ENCODE assay signal across 8 cellular contexts in genomic region chr7:121395961-121396757, GRCh38. TPM values are rescaled to one million over a fixed set of nuclear protein-coding genes. Genes with fewer than 3 reads are reported as not detected.
DNase-seq lines count a peak whose midpoint lies in the region; ATAC-seq and TF ChIP-seq lines count a peak whose summit lies in the region.

FAM3C (minus strand) TSS chr7:121396308; CDS start chr7:121382969, 13,339 bp downstream.

- peaks cover 51% of the 10 kb centered on the region for H3K4me1 Mint-ChIP-seq in activated T-helper 1 cell treated with anti-CD3 and anti-CD28 coated beads, Interleukin-12 subunit alpha, Interleukin-12 subunit beta, Interleukin-2, Interleukin-4 antibody, amounts not matched to agents 30 ng/mL and 10 ng/mL and 1 ng/mL, durations not matched to agents 14 hours and 24 hours and 36 hours (ENCODE audit: low read depth)
- H3K4me1 Mint-ChIP-seq in naive thymus-derived CD8-positive, alpha-beta T cell: peaks cover 9 to 40% (median 24%) of the 10 kb centered on the region in 4 donors

- H2AFZ ChIP-seq in DND-41 (ENCODE audit: low read depth, low read length) (peak within 1 kb of the TSS; percentile 87), fibroblast of lung (ENCODE audit: low read length) (peak within 1 kb of the TSS; percentile 69)

- H3K79me2 ChIP-seq in DND-41 (ENCODE audit: insufficient read depth, low read length): peaks cover 44% of the 10 kb centered on the region
- peaks cover 40% of the 10 kb centered on the region for H3K79me2 ChIP-seq in fibroblast of lung (ENCODE audit: control insufficient read depth, insufficient read depth, low read length)

- peaks cover 9% of the 10 kb centered on the region; the same call in 1 of the 2 replicates for H3K36me3 ChIP-seq in DND-41 (ENCODE audit: insufficient read depth, low read length)
- peaks cover 0 to 6% (median 0%) of the 10 kb centered on the region in 3 donors for H3K36me3 ChIP-seq in Peyer's patch
- H3K36me3 ChIP-seq in fibroblast of lung (ENCODE audit: control insufficient read depth, insufficient read depth, low read length): no peaks in the 10 kb centered on the region

- peaks cover 28% of the 10 kb centered on the region for H3K4me1 ChIP-seq in DND-41 (ENCODE audit: insufficient read depth, low read length)
- H3K4me1 ChIP-seq in Peyer's patch: no peaks in the 10 kb centered on the region
- peaks cover 2% of the 10 kb centered on the region for H3K4me1 ChIP-seq in fibroblast of lung (ENCODE audit: control insufficient read depth, extremely low read depth, insufficient read depth, low read length)

- peak; percentile 83 for TF ChIP-seq CTCF in DND-41 (IDR thresholded peaks at IDR 0.05; ENCODE audit: borderline replicate concordance, extremely low read depth, low read length, poor library complexity, severe bottlenecking)
- TF ChIP-seq CTCF in Peyer's patch (IDR thresholded peaks at IDR 0.05): peak; percentile 92 to 99 (median 98)
- peak; percentile 26 to 80 for TF ChIP-seq CTCF in fibroblast of lung (conservative IDR thresholded peaks at IDR 0.05 in 1 of 2, IDR thresholded peaks at IDR 0.05 in 1 of 2; ENCODE audit: low read depth in 1 of 2, low read length in 2 of 2)

- H4K20me1 ChIP-seq in DND-41 (ENCODE audit: insufficient read depth, low read length): no peaks in the 10 kb centered on the region; the same call in 1 of the 2 replicates
- no peaks in the 10 kb centered on the region for H4K20me1 ChIP-seq in fibroblast of lung (ENCODE audit: control insufficient read depth, extremely low read depth, insufficient read depth, low read length)

- H3K27ac ChIP-seq in DND-41 (ENCODE audit: low read length): peak within 1 kb of the TSS; percentile 65
- H3K27ac ChIP-seq in Peyer's patch: peak within 1 kb of the TSS; percentile 86 to 96 (median 92)
- peak within 1 kb of the TSS; percentile 66 for H3K27ac ChIP-seq in fibroblast of lung (ENCODE audit: insufficient read depth, low read length)

- H3K4me3 ChIP-seq in DND-41 (ENCODE audit: low read depth in 1 of 2, low read length in 2 of 2) (peak within 1 kb of the TSS; percentile 78 to 93), Peyer's patch (peak within 1 kb of the TSS; percentile 84 to 99 (median 92)), fibroblast of lung (replicated peaks in 1 of 4; ENCODE audit: control extremely low read depth in 1 of 4, insufficient read depth in 1 of 4, low read depth in 3 of 4, low read length in 4 of 4) (peak within 1 kb of the TSS; percentile 78 to 91 (median 86))

- intact Hi-C loops in activated T-helper 1 cell treated with anti-CD3 and anti-CD28 coated beads, Interleukin-12 subunit alpha, Interleukin-12 subunit beta, Interleukin-2, Interleukin-4 antibody, amounts not matched to agents 30 ng/mL and 10 ng/mL and 1 ng/mL, durations not matched to agents 14 hours and 24 hours and 36 hours (cut with micrococcal nuclease): loop anchor here (1.0 to 2.0 kb wide), 9 partner anchors 11 to 446 kb away; partner anchors contain the start of gene ING3

- H3K9me3 Mint-ChIP-seq in activated T-helper 1 cell treated with anti-CD3 and anti-CD28 coated beads, Interleukin-12 subunit alpha, Interleukin-12 subunit beta, Interleukin-2, Interleukin-4 antibody, amounts not matched to agents 30 ng/mL and 10 ng/mL and 1 ng/mL, durations not matched to agents 14 hours and 24 hours and 36 hours: peaks cover 9% of the 10 kb centered on the region
- peaks cover 0 to 3% (median 0%) of the 10 kb centered on the region in 9 donors for H3K9me3 Mint-ChIP-seq in naive thymus-derived CD8-positive, alpha-beta T cell

- H3K4me2 ChIP-seq in DND-41 (ENCODE audit: insufficient read depth, low read length): peak within 1 kb of the TSS; percentile 78
- peak within 1 kb of the TSS; percentile 69 for H3K4me2 ChIP-seq in fibroblast of lung (ENCODE audit: extremely low read depth, insufficient read depth, low read length)

- DNase-seq in DND-41: peak; percentile 83
- DNase-seq in KG1 (lab: John Stamatoyannopoulos, UW): peak; percentile 78
- peak; percentile 84 to 94 (median 92) for DNase-seq in Peyer's patch
- DNase-seq in activated T-helper 1 cell treated with anti-CD3 and anti-CD28 coated beads, Interleukin-12 subunit alpha, Interleukin-12 subunit beta, Interleukin-2, Interleukin-4 antibody, amounts not matched to agents 30 ng/mL and 10 ng/mL and 1 ng/mL, durations not matched to agents 14 hours and 24 hours and 36 hours (ENCODE audit: low spot score): peak; percentile 83
- peak; percentile 89 for DNase-seq in fibroblast of lung (ENCODE audit: low read depth in 2 of 2)
- peak; percentile 51 to 79 (median 75) for DNase-seq in naive thymus-derived CD8-positive, alpha-beta T cell
- DNase-seq in stimulated activated naive CD4-positive, alpha-beta T cell (lab: John Stamatoyannopoulos, UW): peak; percentile 43 to 69 (median 60)

- peak within 1 kb of the TSS; percentile 88 for H3K4me3 Mint-ChIP-seq in activated T-helper 1 cell treated with anti-CD3 and anti-CD28 coated beads, Interleukin-12 subunit alpha, Interleukin-12 subunit beta, Interleukin-2, Interleukin-4 antibody, amounts not matched to agents 30 ng/mL and 10 ng/mL and 1 ng/mL, durations not matched to agents 14 hours and 24 hours and 36 hours
- peak within 1 kb of the TSS; percentile 80 to 94 (median 88) for H3K4me3 Mint-ChIP-seq in naive thymus-derived CD8-positive, alpha-beta T cell

- peak; percentile 88 for ATAC-seq in DND-41 (ENCODE audit: insufficient read depth, low read depth)
- peak; percentile 81 for ATAC-seq in GM21723 (IDR thresholded peaks at IDR 0.05; ENCODE audit: unreplicated experiment)
- peak; percentile 79 to 80 for ATAC-seq in naive thymus-derived CD8-positive, alpha-beta T cell

- H3K36me3 Mint-ChIP-seq in activated T-helper 1 cell treated with anti-CD3 and anti-CD28 coated beads, Interleukin-12 subunit alpha, Interleukin-12 subunit beta, Interleukin-2, Interleukin-4 antibody, amounts not matched to agents 30 ng/mL and 10 ng/mL and 1 ng/mL, durations not matched to agents 14 hours and 24 hours and 36 hours (ENCODE audit: low read depth): peaks cover 26% of the 10 kb centered on the region
- peaks cover 4% of the 10 kb centered on the region in 3 donors for H3K36me3 Mint-ChIP-seq in naive thymus-derived CD8-positive, alpha-beta T cell

- POLR2A ChIA-PET in naive thymus-derived CD8-positive, alpha-beta T cell (lab: Charles Lee): interaction anchor here (0.5 to 2.3 kb wide), 10 partner anchors 10 to 446 kb away, joined by 3 to 14 read pairs (median 4); partner anchors contain the start of gene ING3

- H3K27ac Mint-ChIP-seq in activated T-helper 1 cell treated with anti-CD3 and anti-CD28 coated beads, Interleukin-12 subunit alpha, Interleukin-12 subunit beta, Interleukin-2, Interleukin-4 antibody, amounts not matched to agents 30 ng/mL and 10 ng/mL and 1 ng/mL, durations not matched to agents 14 hours and 24 hours and 36 hours: peak within 1 kb of the TSS; percentile 95
- H3K27ac Mint-ChIP-seq in naive thymus-derived CD8-positive, alpha-beta T cell: peak within 1 kb of the TSS; percentile 73 to 92 (median 88)

- no peaks in the 10 kb centered on the region for H3K27me3 Mint-ChIP-seq in activated T-helper 1 cell treated with anti-CD3 and anti-CD28 coated beads, Interleukin-12 subunit alpha, Interleukin-12 subunit beta, Interleukin-2, Interleukin-4 antibody, amounts not matched to agents 30 ng/mL and 10 ng/mL and 1 ng/mL, durations not matched to agents 14 hours and 24 hours and 36 hours (ENCODE audit: insufficient read depth)
- H3K27me3 Mint-ChIP-seq in naive thymus-derived CD8-positive, alpha-beta T cell: no peaks in the 10 kb centered on the region

- H3K9me3 ChIP-seq in DND-41 (ENCODE audit: insufficient read depth, low read length, severe bottlenecking) (no peaks in the 10 kb centered on the region), Peyer's patch (no peaks in the 10 kb centered on the region), fibroblast of lung (ENCODE audit: control insufficient read depth, insufficient read depth, low read depth, low read length) (no peaks in the 10 kb centered on the region)

- H3K9ac ChIP-seq in DND-41 (ENCODE audit: low read depth, low read length) (peak within 1 kb of the TSS; percentile 84), fibroblast of lung (ENCODE audit: insufficient read depth, low read length) (peak within 1 kb of the TSS; percentile 74)

- H3K27me3 ChIP-seq in DND-41 (ENCODE audit: insufficient read depth, low read length, poor library complexity) (no peaks in the 10 kb centered on the region), Peyer's patch (no peaks in the 10 kb centered on the region), fibroblast of lung (ENCODE audit: control insufficient read depth, insufficient read depth, low read length) (no peaks in the 10 kb centered on the region)

- peak; percentile 90 to 94 for TF ChIP-seq POLR2A in Peyer's patch (IDR thresholded peaks at IDR 0.05)

RNA-seq across cellular contexts. Expression of gene FAM3C, which starts in this region (rescaled TPM):
- total RNA-seq in Peyer's patch (100 to 1,000 TPM in 3 of 4 donors, 10 to 100 TPM in 1; 20.6 to 204 (median 149) TPM), fibroblast of lung (21.6 and 26.3 TPM in 2 replicates)
- 103 and 114 TPM in 2 replicates for total RNA-seq in activated T-helper 1 cell treated with anti-CD3 and anti-CD28 coated beads, Interleukin-12 subunit alpha, Interleukin-12 subunit beta, Interleukin-2, Interleukin-4 antibody, amounts not matched to agents 30 ng/mL and 10 ng/mL and 1 ng/mL, durations not matched to agents 14 hours and 24 hours and 36 hours
- 51.4 and 60.8 TPM in 2 replicates for polyA plus RNA-seq in fibroblast of lung
- 47.7 and 52.0 TPM in 2 replicates for polyA plus RNA-seq in fibroblast of lung (2012)
- polyA minus RNA-seq in fibroblast of lung (ENCODE audit: low replicate concordance): not detected in 2 replicates
- total RNA-seq in naive thymus-derived CD8-positive, alpha-beta T cell: 10 to 100 TPM; 19.6 to 20.6 TPM
- 10 to 100 TPM in 2 of 3 donors, 1 to 10 TPM in 1; 8.9 to 12.4 (median 11.9) TPM for polyA plus RNA-seq in naive thymus-derived CD8-positive, alpha-beta T cell

Comparison
In these comparisons a context has a peak if more than half of its experiments do, and no peak if none do; other contexts are left out.
1. Peak in every context shown above with its lines: DNase-seq, ATAC-seq, H3K4me3 ChIP-seq and H3K27ac ChIP-seq.